Comparison of ENCODE assay signal across 1 cellular context in genomic region chr3:100833483-100833882, GRCh38.
TF ChIP-seq lines count a peak whose summit lies in the region.

No MANE protein-coding gene starts in this region.

TF ChIP-seq in GM23338, 12 proteins besides CTCF, POLR2A, EP300 and RAD21 (continued from another document):
- no peak for TF ChIP-seq ZNF462 (CRISPR knock-in tag; IDR thresholded peaks at IDR 0.05)
- no peak for TF ChIP-seq CREB1 (CRISPR knock-in tag; IDR thresholded peaks at IDR 0.05; ENCODE audit: low read depth)
- TF ChIP-seq STAT1 (IDR thresholded peaks at IDR 0.05; ENCODE audit: unreplicated experiment) = no peak
- TF ChIP-seq ZNF331 (CRISPR knock-in tag; IDR thresholded peaks at IDR 0.05; ENCODE audit: low read depth) = no peak
- TF ChIP-seq REST (IDR thresholded peaks at IDR 0.05; ENCODE audit: unreplicated experiment) = no peak
- no peak for TF ChIP-seq ETS1 (IDR thresholded peaks at IDR 0.05)
